ENCODE assay signal across 35 cellular contexts in the genomic region with DNA sequence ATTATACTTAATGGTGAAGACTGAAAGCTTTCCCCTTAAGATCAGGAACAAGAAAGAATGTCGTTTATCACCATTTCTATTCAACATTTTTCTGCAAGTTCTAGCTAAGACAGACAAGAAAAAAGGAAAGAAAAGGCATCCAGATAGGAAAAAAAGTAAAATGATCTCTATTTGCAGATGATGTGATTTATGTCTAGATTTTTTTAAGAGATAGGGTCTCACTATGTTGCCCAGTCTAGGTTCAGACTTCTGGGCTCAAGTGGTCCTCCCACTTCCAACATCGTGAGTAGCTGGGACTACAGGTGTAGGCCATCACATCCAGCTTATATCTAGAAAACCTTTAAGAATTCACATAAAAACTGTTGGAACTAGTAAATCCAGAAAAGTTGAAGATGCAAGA.
"Had no signal": no experiment of that assay in that cellular context is flagged by ENCODE, and none has a peak within 500 bp of the region (broad histone marks: within the 10 kb centered on the region; RNA-seq: fewer than 3 reads in every experiment).

No MANE protein-coding gene starts in this region.

- H3K27me3 ChIP-seq: adrenal gland, body of pancreas, SJSA1 had no signal

- H3K4me3 Mint-ChIP-seq: activated CD4-positive, alpha-beta memory T cell treated with anti-CD3 and anti-CD28 coated beads for 36 hours; activated naive CD4-positive, alpha-beta T cell treated with anti-CD3 and anti-CD28 coated beads for 36 hours; activated T-cell treated with anti-CD3 and anti-CD28 coated beads, Interleukin-2, amount 50 U/mL, for 4 hours; activated T-helper 1 cell treated with anti-CD3 and anti-CD28 coated beads, Interleukin-12 subunit alpha, Interleukin-12 subunit beta, Interleukin-2, Interleukin-4 antibody, amounts not matched to agents 30 ng/mL and 10 ng/mL and 1 ng/mL, durations not matched to agents 14 hours and 24 hours and 36 hours; T-helper 1 cell treated with Interleukin-12 subunit alpha and Interleukin-12 subunit beta and Interleukin-4 antibody, amounts not matched to agents 30 μg/mL and 1 μg/mL, for 36 hours; T-helper 2 cell treated with Interferon-gamma antibody and Interleukin-4, amounts not matched to agents 5 μg/mL and 100 μg/mL, for 36 hours had no signal

- FAIRE-seq: astrocyte, bronchial epithelial cell, TTC549 had no signal

- H3K27ac Mint-ChIP-seq: activated CD4-positive, alpha-beta memory T cell treated with anti-CD3 and anti-CD28 coated beads for 36 hours; activated naive CD4-positive, alpha-beta T cell treated with anti-CD3 and anti-CD28 coated beads for 36 hours; activated naive CD4-positive, alpha-beta T cell treated with anti-CD3 and anti-CD28 coated beads, Interleukin-2, amount 50 U/mL, for 72 hours; activated T-helper 1 cell treated with anti-CD3 and anti-CD28 coated beads, Interleukin-12 subunit alpha, Interleukin-12 subunit beta, Interleukin-2, Interleukin-4 antibody, amounts not matched to agents 30 ng/mL and 10 ng/mL and 1 ng/mL, durations not matched to agents 14 hours and 24 hours and 36 hours; T-helper 1 cell treated with Interleukin-12 subunit alpha and Interleukin-12 subunit beta and Interleukin-4 antibody, amounts not matched to agents 30 μg/mL and 1 μg/mL, for 36 hours; T-helper 2 cell treated with Interferon-gamma antibody and Interleukin-4, amounts not matched to agents 5 μg/mL and 100 μg/mL, for 36 hours had no signal

- DNase-seq: activated CD4-positive, alpha-beta memory T cell treated with anti-CD3 and anti-CD28 coated beads for 36 hours; activated CD4-positive, alpha-beta T cell treated with anti-CD3 and anti-CD28 coated beads for 4 hours; activated CD4-positive, alpha-beta T cell treated with anti-CD3 and anti-CD28 coated beads, Interleukin-2, amount 50 U/mL, for 1 hour; activated CD8-positive, alpha-beta memory T cell treated with anti-CD3 and anti-CD28 coated beads, Interleukin-2, amount 50 U/mL, for 4 hours; activated gamma-delta T cell treated with Interleukin-2 at 50 U/mL for 16 hours; activated naive CD4-positive, alpha-beta T cell treated with anti-CD3 and anti-CD28 coated beads for 36 hours; activated T-cell treated with anti-CD3 and anti-CD28 coated beads for 4 hours; activated T-cell treated with anti-CD3 and anti-CD28 coated beads, Interleukin-2, amount 50 U/mL, for 4 hours; adrenal gland; body of pancreas; caudate nucleus; cerebellar nuclear complex; NCI-H1048; NCI-H1105 treated with DMSO at 0.1 percent for 48 hours; NCI-H1436; NCI-H1694; NCI-H1930; NCI-H2081 treated with DMSO at 0.1 percent for 48 hours; NCI-H226; NCI-H446 treated with DMSO at 0.1 percent for 48 hours; NCI-H524; NCI-H69; NCI-H82; SHP77 treated with DMSO at 0.1 percent for 48 hours; SK-N-SH had no signal

- H3K27me3 Mint-ChIP-seq: activated CD4-positive, alpha-beta memory T cell treated with anti-CD3 and anti-CD28 coated beads for 36 hours had no signal

- H3K4me2 ChIP-seq: SK-N-SH had no signal

- H3K4me3 ChIP-seq: adrenal gland, body of pancreas, SJSA1 had no signal

- H3K4me1 ChIP-seq: body of pancreas, SJSA1 had no signal

- ATAC-seq: activated CD4-positive, CD25-positive, alpha-beta regulatory T cell treated with anti-CD3 and anti-CD28 coated beads, Interleukin-2, amount 50 U/mL, for 24 hours; activated naive CD4-positive, alpha-beta T cell treated with anti-CD3 and anti-CD28 coated beads, Interleukin-2, amount 50 U/mL, for 72 hours; activated T-cell treated with anti-CD3 and anti-CD28 coated beads, Interleukin-2, amount 50 U/mL, for 4 hours; body of pancreas; Panc1 had no signal

- H3K9me3 Mint-ChIP-seq: activated naive CD4-positive, alpha-beta T cell treated with anti-CD3 and anti-CD28 coated beads, Interleukin-2, amount 50 U/mL, for 72 hours had no signal

- H3K9ac ChIP-seq: SK-N-SH had no signal

- H3K27ac ChIP-seq: adrenal gland, body of pancreas, SJSA1 had no signal

- H3K9me3 ChIP-seq: adrenal gland, body of pancreas, SJSA1 had no signal
